ENCODE assay signal across 1 cellular context in genomic region chr1:9181990-9182783, GRCh38.
A peak's percentile ranks its signal among the peaks of the same experiment; 100 is the strongest.
TF ChIP-seq lines count a peak whose summit lies in the region.

No MANE protein-coding gene starts in this region.

TF ChIP-seq in HepG2, 621 proteins besides CTCF, POLR2A, EP300 and RAD21 (continued from another document and continues in another):
- peak; percentile 69 for TF ChIP-seq ZNF710 (CRISPR knock-in tag; IDR thresholded peaks at IDR 0.05; ENCODE audit: borderline replicate concordance)
- TF ChIP-seq ZNF747 (CRISPR knock-in tag; IDR thresholded peaks at IDR 0.05; ENCODE audit: borderline replicate concordance): 0 out of 2 replicates have a peak, but pooled peaks have one; percentile 25
- no peak for TF ChIP-seq HNF1A (IDR thresholded peaks at IDR 0.05; ENCODE audit: low read depth)
- 0 out of 2 replicates have a peak, but pooled peaks have one; percentile 38 for TF ChIP-seq HNF1A (CRISPR knock-in tag; IDR thresholded peaks at IDR 0.05; ENCODE audit: borderline replicate concordance)
- 0 out of 2 replicates have a peak, but pooled peaks have one; percentile 42 for TF ChIP-seq FIP1L1 (IDR thresholded peaks at IDR 0.05; ENCODE audit: borderline replicate concordance, insufficient read depth, low read depth, low read length)
- peak; percentile 68 for TF ChIP-seq XRCC5 (optimal IDR thresholded peaks at IDR 0.05; ENCODE audit: low read length)
- TF ChIP-seq NCOA1 (CRISPR knock-in tag; IDR thresholded peaks at IDR 0.05): no peak
- 0 out of 2 replicates have a peak, but pooled peaks have one; percentile 73 for TF ChIP-seq TMF1 (CRISPR knock-in tag; IDR thresholded peaks at IDR 0.05; ENCODE audit: low read depth)
- peak; percentile 84 for TF ChIP-seq DMAP1 (CRISPR knock-in tag; IDR thresholded peaks at IDR 0.05)
- TF ChIP-seq CHCHD3 (CRISPR knock-in tag; IDR thresholded peaks at IDR 0.05): peak; percentile 91; the same call in 1 of the 2 replicates
- TF ChIP-seq TIGD3 (CRISPR knock-in tag; IDR thresholded peaks at IDR 0.05; ENCODE audit: borderline replicate concordance): peak; percentile 36; the same call in 1 of the 2 replicates
- TF ChIP-seq REPIN1 (CRISPR knock-in tag; IDR thresholded peaks at IDR 0.05; ENCODE audit: borderline replicate concordance, low read depth): peak; percentile 71
- no peak for TF ChIP-seq JARID2 (CRISPR knock-in tag; IDR thresholded peaks at IDR 0.05; ENCODE audit: insufficient replicate concordance)
- TF ChIP-seq ZNF572 (CRISPR knock-in tag; IDR thresholded peaks at IDR 0.05): peak; percentile 68; the same call in 1 of the 2 replicates
- TF ChIP-seq DBP (CRISPR knock-in tag; IDR thresholded peaks at IDR 0.05; ENCODE audit: not compliant biosample characterization): peak; percentile 3
- TF ChIP-seq NR2F6 (IDR thresholded peaks at IDR 0.05): no peak
- peak; percentile 35; the same call in 1 of the 2 replicates for TF ChIP-seq NR2F6 (CRISPR knock-in tag; IDR thresholded peaks at IDR 0.05)
- peak; percentile 85 for TF ChIP-seq KDM5B (CRISPR knock-in tag; IDR thresholded peaks at IDR 0.05; ENCODE audit: borderline replicate concordance)
- no peak for TF ChIP-seq ZNF282 (IDR thresholded peaks at IDR 0.05; ENCODE audit: partially characterized antibody)
- TF ChIP-seq NFRKB (IDR thresholded peaks at IDR 0.05): no peak
- TF ChIP-seq EZH2 (conservative IDR thresholded peaks at IDR 0.05; ENCODE audit: low read depth, low read length): no peak
- no peak for TF ChIP-seq ZNF639 (CRISPR knock-in tag; conservative IDR thresholded peaks at IDR 0.05)
- TF ChIP-seq IRF9 (CRISPR knock-in tag; IDR thresholded peaks at IDR 0.05; ENCODE audit: borderline replicate concordance): peak; percentile 60; the same call in 1 of the 2 replicates
- TF ChIP-seq SP4 (CRISPR knock-in tag; IDR thresholded peaks at IDR 0.05): peak; percentile 51; the same call in 1 of the 2 replicates
- no peak for TF ChIP-seq ZNF10 (CRISPR knock-in tag; IDR thresholded peaks at IDR 0.05; ENCODE audit: borderline replicate concordance, low read depth)
- peak; percentile 55; the same call in 1 of the 2 replicates for TF ChIP-seq TFDP1 (CRISPR knock-in tag; IDR thresholded peaks at IDR 0.05; ENCODE audit: borderline replicate concordance)
- peak; percentile 75; the same call in 1 of the 2 replicates for TF ChIP-seq ZNF253 (CRISPR knock-in tag; IDR thresholded peaks at IDR 0.05; ENCODE audit: borderline replicate concordance)
- TF ChIP-seq AGO2 (optimal IDR thresholded peaks at IDR 0.05; ENCODE audit: low read depth, low read length): peak; percentile 74
- TF ChIP-seq THYN1 (CRISPR knock-in tag; IDR thresholded peaks at IDR 0.05; ENCODE audit: borderline replicate concordance, low read depth): 0 out of 2 replicates have a peak, but pooled peaks have one; percentile 46
- peak; percentile 72; the same call in 1 of the 2 replicates for TF ChIP-seq CCDC6 (CRISPR knock-in tag; IDR thresholded peaks at IDR 0.05)
- peak; percentile 77 for TF ChIP-seq POLR2G (IDR thresholded peaks at IDR 0.05; ENCODE audit: low read depth, low read length)
- TF ChIP-seq ZNF768 (CRISPR knock-in tag; IDR thresholded peaks at IDR 0.05): peak; percentile 47; the same call in 1 of the 2 replicates
- peak; percentile 72; the same call in 1 of the 2 replicates for TF ChIP-seq ZBTB34 (CRISPR knock-in tag; IDR thresholded peaks at IDR 0.05)
- peak; percentile 66 for TF ChIP-seq ARID5B (CRISPR knock-in tag; IDR thresholded peaks at IDR 0.05)
- 0 out of 2 replicates have a peak, but pooled peaks have one; percentile 25 for TF ChIP-seq ZNF274 (CRISPR knock-in tag; IDR thresholded peaks at IDR 0.05)
- TF ChIP-seq GFI1 (CRISPR knock-in tag; IDR thresholded peaks at IDR 0.05; ENCODE audit: borderline replicate concordance): peak; percentile 19; the same call in 1 of the 2 replicates
- peak; percentile 16; the same call in 1 of the 2 replicates for TF ChIP-seq HMG20A (CRISPR knock-in tag; IDR thresholded peaks at IDR 0.05; ENCODE audit: borderline replicate concordance)
- TF ChIP-seq SAP130 (CRISPR knock-in tag; IDR thresholded peaks at IDR 0.05; ENCODE audit: low read depth): peak; percentile 72
- TF ChIP-seq SOX13 (IDR thresholded peaks at IDR 0.05): no peak
- TF ChIP-seq SOX13 (CRISPR knock-in tag; conservative IDR thresholded peaks at IDR 0.05 in 1 of 2, IDR thresholded peaks at IDR 0.05 in 1 of 2): no peak; a peak in 1 of 4 replicates
